In the genomic region with DNA sequence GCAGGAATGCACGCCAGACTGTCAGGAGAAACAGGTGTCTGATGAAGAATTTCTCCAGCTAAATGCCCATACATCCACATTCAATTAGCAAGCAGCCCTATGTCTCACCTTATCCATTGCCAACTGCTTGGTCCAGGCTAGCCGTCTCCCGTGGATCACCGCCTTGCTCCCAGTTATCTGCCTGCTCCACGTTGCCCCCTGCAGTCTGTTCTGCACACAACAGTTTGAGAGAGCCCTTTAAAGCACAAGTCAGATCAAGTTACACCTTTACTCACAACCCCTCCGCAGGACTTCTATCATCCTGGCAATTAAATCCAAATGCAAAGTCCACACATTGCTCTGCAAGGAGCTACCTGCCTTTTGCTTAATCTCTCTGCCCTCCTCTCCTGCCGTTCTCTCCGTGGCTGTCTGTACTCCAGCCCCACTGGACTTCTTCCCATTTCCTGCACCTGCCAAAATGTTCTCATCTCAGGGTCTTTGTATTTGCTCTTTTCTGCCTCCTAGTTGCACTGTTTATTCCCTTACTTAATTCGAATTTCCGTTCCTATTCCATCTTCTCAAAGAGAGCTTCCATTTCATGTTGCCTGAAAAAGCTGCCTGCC, we compare ENCODE assay signal across 9 cellular contexts.
DNase-seq lines count a peak whose midpoint lies in the region; ATAC-seq, FAIRE-seq and TF ChIP-seq lines count a peak whose summit lies in the region.
"Had no signal": no experiment of that assay in that cellular context is flagged by ENCODE, and none has a peak within 500 bp of the region (broad histone marks: within the 10 kb centered on the region; RNA-seq: fewer than 3 reads in every experiment).

No MANE protein-coding gene starts in this region.

- H2BK12ac ChIP-seq in H1 (ENCODE audit: low read depth, low read length): no peak overlapping the region
- no peak overlapping the region for H2BK12ac ChIP-seq in neuronal stem cell (ENCODE audit: low read length)

- no peak overlapping the region for H2BK20ac ChIP-seq in H1 (ENCODE audit: low read length)

- H3K4me3 Mint-ChIP-seq in activated naive CD4-positive, alpha-beta T cell treated with anti-CD3 and anti-CD28 coated beads for 36 hours: no peak overlapping the region
- no peak overlapping the region for H3K4me3 Mint-ChIP-seq in natural killer cell
- H3K4me3 Mint-ChIP-seq: activated naive CD4-positive, alpha-beta T cell treated with anti-CD3 and anti-CD28 coated beads, Interleukin-2, amount 50 U/mL, for 24 hours had no signal

- H2BK15ac ChIP-seq in H1 (ENCODE audit: low read length) (peak overlapping the region; percentile 37; the same call in 1 of the 2 replicates), neuronal stem cell (ENCODE audit: low read length) (no peak overlapping the region)

- H3K4me1 Mint-ChIP-seq in activated naive CD4-positive, alpha-beta T cell treated with anti-CD3 and anti-CD28 coated beads for 36 hours (ENCODE audit: low read depth): no peaks in the 10 kb centered on the region
- no peaks in the 10 kb centered on the region for H3K4me1 Mint-ChIP-seq in natural killer cell
- H3K4me1 Mint-ChIP-seq: activated naive CD4-positive, alpha-beta T cell treated with anti-CD3 and anti-CD28 coated beads, Interleukin-2, amount 50 U/mL, for 24 hours had no signal

- H2BK5ac ChIP-seq in H1 (ENCODE audit: low read depth, low read length): no peak overlapping the region
- H2BK5ac ChIP-seq in neuronal stem cell (ENCODE audit: low read length): no peak overlapping the region

- peak; percentile 94 for FAIRE-seq in H1 (lab: Jason Lieb, UNC)

- H3K4me3 ChIP-seq in H1 (ENCODE audit: extremely low read depth in 1 of 4, insufficient read depth in 2 of 4, low read depth in 3 of 4, low read length in 4 of 4) (peak overlapping the region in 2 of 4 experiments; percentile 11 to 41; a peak in 1 of 8 replicates), neuronal stem cell (ENCODE audit: low read length in 2 of 2) (no peak overlapping the region)

- H3K23me2 ChIP-seq in H1 (ENCODE audit: low read depth, low read length): no peaks in the 10 kb centered on the region

- H3K27me3 ChIP-seq in H1 (replicated peaks in 1 of 4; ENCODE audit: control insufficient read depth in 3 of 4, extremely low read depth in 1 of 4, insufficient read depth in 3 of 4, low read length in 3 of 4) (no peaks in the 10 kb centered on the region), neuronal stem cell (ENCODE audit: control insufficient read depth in 3 of 3, insufficient read depth in 3 of 3, low read depth in 1 of 3, low read length in 3 of 3) (no peaks in the 10 kb centered on the region)

- peak; percentile 63 to 77 for TF ChIP-seq RAD21 in H1 (IDR thresholded peaks at IDR 0.05 in 1 of 2, conservative IDR thresholded peaks at IDR 0.05 in 1 of 2; ENCODE audit: low read depth in 2 of 2, low read length in 2 of 2)

- H3K9ac ChIP-seq in H1 (replicated peaks in 1 of 4; ENCODE audit: extremely low read depth in 1 of 4, low read depth in 3 of 4, low read length in 3 of 4) (no peak overlapping the region; a peak in 1 of 7 replicates), neuronal stem cell (ENCODE audit: low read depth, low read length, poor library complexity) (no peak overlapping the region)

- no peaks in the 10 kb centered on the region; a peak in 1 of 7 replicates for H3K4me1 ChIP-seq in H1 (replicated peaks in 1 of 4; ENCODE audit: control insufficient read depth in 3 of 4, insufficient read depth in 4 of 4, low read length in 3 of 4)
- H3K4me1 ChIP-seq in neuronal stem cell (ENCODE audit: control insufficient read depth in 2 of 2, insufficient read depth in 1 of 2, low read depth in 1 of 2, low read length in 2 of 2): peaks cover 0 to 2% of the 10 kb centered on the region in 2 donors

- no peaks in the 10 kb centered on the region for H3K36me3 Mint-ChIP-seq in activated naive CD4-positive, alpha-beta T cell treated with anti-CD3 and anti-CD28 coated beads for 36 hours (ENCODE audit: low read depth)
- H3K36me3 Mint-ChIP-seq in natural killer cell: no peaks in the 10 kb centered on the region
- H3K36me3 Mint-ChIP-seq: activated naive CD4-positive, alpha-beta T cell treated with anti-CD3 and anti-CD28 coated beads, Interleukin-2, amount 50 U/mL, for 24 hours had no signal

- POLR2A ChIA-PET in H1 (lab: Charles Lee; ENCODE audit: partially characterized antibody): interaction anchor here (0.9 kb wide), 1 partner anchor 183 kb away, joined by 3 read pairs; no protein-coding TSS in a partner anchor

- no peak overlapping the region for H3K4ac ChIP-seq in H1 (replicated peaks; ENCODE audit: insufficient read length, low read depth, low read length)
- no peak overlapping the region for H3K4ac ChIP-seq in neuronal stem cell (ENCODE audit: low read length)

- CTCF ChIA-PET in activated naive CD4-positive, alpha-beta T cell treated with anti-CD3 and anti-CD28 coated beads for 36 hours (lab: Charles Lee): interaction anchor here (1.4 kb wide), 1 partner anchor 22 kb away, joined by 3 read pairs; no protein-coding TSS in a partner anchor
- CTCF ChIA-PET in H1 (lab: Charles Lee; ENCODE audit: partially characterized antibody): interaction anchor here (0.6 to 2.5 kb wide), 38 partner anchors 8 to 1646 kb away, joined by 3 to 22 read pairs (median 4); no protein-coding TSS in a partner anchor

- 0 out of 2 replicates have a peak overlapping the region, but pooled peaks have one; percentile 46 for H2AFZ ChIP-seq in H1 (ENCODE audit: low read length)
- no peak overlapping the region for H2AFZ ChIP-seq in neuronal stem cell (ENCODE audit: low read length)

- TF ChIP-seq CTCF in H1 (IDR thresholded peaks at IDR 0.05; ENCODE audit: control extremely low read depth in 1 of 3, insufficient read depth in 1 of 3, low read depth in 1 of 3, low read length in 3 of 3) (peak; percentile 78 to 92 (median 83)), natural killer cell (IDR thresholded peaks at IDR 0.05) (no peak)

- no peak for ATAC-seq in natural killer cell

- intact Hi-C loops in activated naive CD4-positive, alpha-beta T cell treated with anti-CD3 and anti-CD28 coated beads for 36 hours (cut with micrococcal nuclease): no loop called here
- intact Hi-C loops in natural killer cell (cut with micrococcal nuclease): no loop called here

- peaks cover 5% of the 10 kb centered on the region for H3K9me3 Mint-ChIP-seq in activated naive CD4-positive, alpha-beta T cell treated with anti-CD3 and anti-CD28 coated beads for 36 hours
- no peaks in the 10 kb centered on the region for H3K9me3 Mint-ChIP-seq in natural killer cell

- no peak overlapping the region for H2BK120ac ChIP-seq in H1 (replicated peaks; ENCODE audit: low read depth, low read length)
- H2BK120ac ChIP-seq in neuronal stem cell (ENCODE audit: low read depth, low read length): no peak overlapping the region

- H2AK5ac ChIP-seq in H1 (ENCODE audit: low read depth, low read length) (no peak overlapping the region), neuronal stem cell (ENCODE audit: low read depth, low read length) (no peak overlapping the region)

- H3K79me2 ChIP-seq in H1 (ENCODE audit: control insufficient read depth in 1 of 2, insufficient read depth in 2 of 2, low read length in 2 of 2): no peaks in the 10 kb centered on the region

- no peak for TF ChIP-seq POLR2A in H1 (IDR thresholded peaks at IDR 0.05; ENCODE audit: control extremely low read depth in 1 of 2, low read depth in 2 of 2, low read length in 2 of 2)

- H4K8ac ChIP-seq in H1 (ENCODE audit: extremely low read depth, insufficient read depth, low read length) (no peak overlapping the region), neuronal stem cell (ENCODE audit: low read depth, low read length) (no peak overlapping the region)

- H3K18ac ChIP-seq in H1 (ENCODE audit: extremely low read depth, low read length): no peak overlapping the region
- no peak overlapping the region for H3K18ac ChIP-seq in neuronal stem cell (ENCODE audit: low read length)

- H3K27me3 Mint-ChIP-seq in activated naive CD4-positive, alpha-beta T cell treated with anti-CD3 and anti-CD28 coated beads for 36 hours (ENCODE audit: low read depth): peaks cover 11% of the 10 kb centered on the region
- H3K27me3 Mint-ChIP-seq in natural killer cell (ENCODE audit: low read depth in 2 of 2): no peaks in the 10 kb centered on the region

- no peak for TF ChIP-seq EP300 in H1 (IDR thresholded peaks at IDR 0.05; ENCODE audit: borderline replicate concordance in 1 of 2, low read depth in 2 of 2, low read length in 2 of 2)

- H3K56ac ChIP-seq in H1 (replicated peaks; ENCODE audit: insufficient read length, low read depth, low read length): no peak overlapping the region

- H3K79me1 ChIP-seq in H1 (ENCODE audit: low read depth, low read length): no peaks in the 10 kb centered on the region
- no peaks in the 10 kb centered on the region for H3K79me1 ChIP-seq in neuronal stem cell (ENCODE audit: low read depth, low read length)

- 33% methylated on average over 10 of the region's 10 CpGs; no CpG with 5 or more reads in 1 of the 2 experiments for WGBS in H1 (ENCODE audit: extremely low coverage in 1 of 2, insufficient coverage in 1 of 2, insufficient read length in 1 of 2, insufficient replicate concordance in 2 of 2, low coverage in 1 of 2, low lambda C conversion rate in 2 of 2, missing lambda C conversion rate in 1 of 2), 2 experiments
- no CpG with 5 or more reads among the region's 10 CpGs for WGBS in neuronal stem cell (ENCODE audit: extremely low coverage in 2 of 2, insufficient read length in 2 of 2, insufficient replicate concordance in 1 of 2), 2 donors

- H3K27ac Mint-ChIP-seq in activated naive CD4-positive, alpha-beta T cell treated with anti-CD3 and anti-CD28 coated beads for 36 hours: no peak overlapping the region
- H3K27ac Mint-ChIP-seq in natural killer cell: no peak overlapping the region
- H3K27ac Mint-ChIP-seq: activated naive CD4-positive, alpha-beta T cell treated with anti-CD3 and anti-CD28 coated beads, Interleukin-2, amount 50 U/mL, for 24 hours had no signal

- no peak overlapping the region for H4K91ac ChIP-seq in H1 (replicated peaks; ENCODE audit: insufficient read length, low read length)
- no peak overlapping the region for H4K91ac ChIP-seq in neuronal stem cell (ENCODE audit: low read depth, low read length, poor library complexity)

- H4K20me1 ChIP-seq in H1 (replicated peaks in 1 of 2; ENCODE audit: control insufficient read depth in 1 of 2, insufficient read depth in 2 of 2, low read length in 2 of 2): no peaks in the 10 kb centered on the region

- H3K27ac ChIP-seq in H1 (ENCODE audit: low read depth, low read length) (no peak overlapping the region), neuronal stem cell (replicated peaks; ENCODE audit: low read length) (no peak overlapping the region)

- H3K9me3 ChIP-seq in H1 (ENCODE audit: insufficient read depth in 2 of 2, low read depth in 1 of 2, low read length in 1 of 2) (no peaks in the 10 kb centered on the region), neuronal stem cell (replicated peaks in 1 of 2; ENCODE audit: control insufficient read depth in 2 of 2, insufficient read depth in 1 of 2, low read depth in 1 of 2, low read length in 2 of 2) (peaks cover 0 to 3% of the 10 kb centered on the region in 2 donors)

- H3K4me2 ChIP-seq in H1 (ENCODE audit: insufficient read depth in 1 of 2, low read depth in 2 of 2, low read length in 2 of 2): peak overlapping the region; percentile 34 to 62; a peak in 3 of 4 replicates
- peak overlapping the region; percentile 11 for H3K4me2 ChIP-seq in neuronal stem cell (ENCODE audit: insufficient read depth, low read length, poor library complexity, severe bottlenecking)

- DNase-seq in activated naive CD4-positive, alpha-beta T cell treated with anti-CD3 and anti-CD28 coated beads for 36 hours: peak; percentile 45
- DNase-seq in activated naive CD4-positive, alpha-beta T cell (lab: John Stamatoyannopoulos, UW): no peak
- DNase-seq in NCI-H82 (lab: John Stamatoyannopoulos, UW) (peak; percentile 80), H1 (ENCODE audit: low read depth in 1 of 2, low spot score in 2 of 2) (peak; percentile 51 to 91), neuronal stem cell (ENCODE audit: low spot score) (peak; percentile 62), SKM-1 (lab: John Stamatoyannopoulos, UW; ENCODE audit: unreplicated experiment) (no peak), natural killer cell (no peak), NCI-H2081 (lab: John Stamatoyannopoulos, UW) (no peak)

- no peak overlapping the region for H3K23ac ChIP-seq in H1 (ENCODE audit: insufficient read length)
- H3K23ac ChIP-seq in neuronal stem cell (ENCODE audit: low read depth, low read length, poor library complexity): no peak overlapping the region

- no peaks in the 10 kb centered on the region for H3K36me3 ChIP-seq in H1 (ENCODE audit: control insufficient read depth in 2 of 4, insufficient read depth in 4 of 4, low read length in 3 of 4)
- H3K36me3 ChIP-seq in neuronal stem cell (replicated peaks in 1 of 2; ENCODE audit: control insufficient read depth in 2 of 2, insufficient read depth in 2 of 2, low read length in 2 of 2): no peaks in the 10 kb centered on the region

- H3K14ac ChIP-seq in H1 (ENCODE audit: insufficient read length) (no peak overlapping the region), neuronal stem cell (ENCODE audit: low read length) (no peak overlapping the region)

- no peak overlapping the region for H4K5ac ChIP-seq in H1 (ENCODE audit: insufficient read length, low read depth, low read length)

Comparison
In these comparisons a context has a peak if more than half of its experiments do, and no peak if none do; other contexts are left out.
1. DNase-seq: peak in activated naive CD4-positive, alpha-beta T cell treated with anti-CD3 and anti-CD28 coated beads for 36 hours (single experiment), NCI-H82 (single experiment), H1 (2 of 2) and neuronal stem cell (single experiment); none in activated naive CD4-positive, alpha-beta T cell (0 of 4), SKM-1 (single experiment), natural killer cell (single experiment) and NCI-H2081 (0 of 2).